14 cellular contexts compared by ENCODE assay signal in the genomic region with DNA sequence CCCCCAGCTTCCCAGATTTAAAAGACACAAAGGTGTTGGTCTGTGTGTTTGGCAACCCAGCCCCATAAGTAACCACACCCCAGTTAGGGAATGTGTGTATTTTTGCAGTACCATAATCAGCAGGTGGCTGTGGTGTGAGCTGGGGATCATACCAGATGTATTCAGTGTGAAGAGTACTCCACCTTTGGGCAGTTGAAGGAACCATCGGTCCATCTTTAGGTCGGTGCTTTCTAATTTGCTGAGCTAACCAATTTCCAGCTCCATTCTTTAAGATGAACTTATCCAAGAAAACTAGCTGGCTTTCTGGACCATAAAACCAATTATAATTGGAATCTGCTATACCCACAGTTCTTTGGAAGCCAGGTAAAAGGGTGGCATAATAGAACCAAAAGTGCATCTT. TPM values are rescaled to one million over a fixed set of nuclear protein-coding genes. Genes with fewer than 3 reads are reported as not detected.
DNase-seq lines count a peak whose midpoint lies in the region; ATAC-seq and TF ChIP-seq lines count a peak whose summit lies in the region.
"Had no signal": no experiment of that assay in that cellular context is flagged by ENCODE, and none has a peak within 500 bp of the region (broad histone marks: within the 10 kb centered on the region; RNA-seq: fewer than 3 reads in every experiment).

No MANE protein-coding gene starts in this region.

- POLR2A ChIA-PET in WTC11 (lab: Charles Lee), result no interaction called here

- H4K91ac ChIP-seq in H9 (ENCODE audit: insufficient read length, low read depth, low read length), result no peak overlapping the region

- no peak overlapping the region for H3K4ac ChIP-seq in H9 (ENCODE audit: low read depth, low read length)

- TF ChIP-seq CTCF in AG09309 (IDR thresholded peaks at IDR 0.05; ENCODE audit: control insufficient read depth, insufficient read depth, low read depth, low read length, missing control alignments) (peak; percentile 18), H9 (conservative IDR thresholded peaks at IDR 0.05) (peak; percentile 43; the same call in 2 of the 3 replicates), WTC11 (IDR thresholded peaks at IDR 0.05) (no peak), hepatocyte (IDR thresholded peaks at IDR 0.05; ENCODE audit: poor library complexity) (no peak)

- H3K9ac ChIP-seq in H9 (ENCODE audit: extremely low read depth, insufficient read length, low read length), result no peak overlapping the region

- H2BK5ac ChIP-seq in H9 (ENCODE audit: insufficient read length, low read length), result no peak overlapping the region

- no peak overlapping the region for H2BK15ac ChIP-seq in H9 (ENCODE audit: low read depth, low read length)

- H2BK120ac ChIP-seq in H9 (ENCODE audit: low read depth, low read length, poor library complexity, severe bottlenecking), result no peak overlapping the region

- H3K9me3 Mint-ChIP-seq in H9, result 0 out of 5 replicates have a peak, but pooled peaks cover 0 to 2% of the 10 kb centered on the region in 2 experiments
- no peaks in the 10 kb centered on the region for H3K9me3 Mint-ChIP-seq in WTC11
- H3K9me3 Mint-ChIP-seq: neural crest cell had no signal

- H3K27ac Mint-ChIP-seq in H9 (no peak overlapping the region), WTC11 (no peak overlapping the region)
- H3K27ac Mint-ChIP-seq: activated naive CD8-positive, alpha-beta T cell had no signal

- ATAC-seq in WTC11 (no peak), GM19452 (IDR thresholded peaks at IDR 0.05; ENCODE audit: unreplicated experiment) (no peak)

- H3K79me2 ChIP-seq in H9 (ENCODE audit: insufficient read depth, low read length), result peaks cover 18% of the 10 kb centered on the region; the same call in 1 of the 2 replicates
- peaks cover 24% of the 10 kb centered on the region for H3K79me2 ChIP-seq in hepatocyte

- H3K4me3 ChIP-seq in AG09309 (ENCODE audit: control insufficient read depth, low read depth, low read length) (no peak overlapping the region), hepatocyte (no peak overlapping the region)
- H3K4me3 ChIP-seq: SJCRH30 had no signal

- no peaks in the 10 kb centered on the region for H3K79me1 ChIP-seq in H9 (ENCODE audit: insufficient read depth, low read depth, low read length, poor library complexity, severe bottlenecking)

- no peak overlapping the region for H3K18ac ChIP-seq in H9 (ENCODE audit: insufficient read length, low read depth, low read length)

- DNase-seq in AG09309 (ENCODE audit: low read depth) (no peak), H9 (no peak), WTC11 (ENCODE audit: low spot score) (no peak), hepatocyte (ENCODE audit: low spot score) (peak; percentile 7), NCI-H1694 treated with DMSO at 0.1 percent for 48 hours (lab: John Stamatoyannopoulos, UW) (no peak), ureter (ENCODE audit: low spot score) (no peak)
- no peak for DNase-seq in activated CD8-positive, alpha-beta memory T cell treated with anti-CD3 and anti-CD28 coated beads, Interleukin-2, amount 50 U/mL, for 48 hours
- DNase-seq: activated CD4-positive, alpha-beta T cell treated with anti-CD3 and anti-CD28 coated beads, Interleukin-2, amount 50 U/mL, for 48 hours; NCI-H2107; SJCRH30; stimulated activated naive CD4-positive, alpha-beta T cell had no signal

- peak overlapping the region; percentile 15 for H3K4me2 ChIP-seq in H9 (ENCODE audit: insufficient read depth, insufficient read length, low read length)
- H3K4me2 ChIP-seq in hepatocyte, result peak overlapping the region; percentile 83

- no peak overlapping the region for H3K23ac ChIP-seq in H9 (ENCODE audit: insufficient read length, low read depth, low read length)

- H3K4me1 ChIP-seq in H9 (ENCODE audit: insufficient read depth, low read length) (peaks cover 4% of the 10 kb centered on the region; the same call in 1 of the 2 replicates), hepatocyte (ENCODE audit: insufficient read depth) (peaks cover 13% of the 10 kb centered on the region)

- no peaks in the 10 kb centered on the region for H3K36me3 ChIP-seq in hepatocyte (replicated peaks; ENCODE audit: insufficient read depth, low read depth)

- no CpG with 5 or more reads among the region's 2 CpGs for WGBS in H9 (ENCODE audit: extremely low coverage, insufficient read length, low lambda C conversion rate)
- WGBS in hepatocyte (ENCODE audit: low lambda C conversion rate, missing lambda C conversion rate), result 98% methylated on average over 2 of the region's 2 CpGs

- H3K4me3 Mint-ChIP-seq in H9, result no peak overlapping the region
- peak overlapping the region; percentile 94 for H3K4me3 Mint-ChIP-seq in WTC11
- H3K4me3 Mint-ChIP-seq: activated naive CD8-positive, alpha-beta T cell had no signal

- H3K27ac ChIP-seq in H9 (ENCODE audit: insufficient read length, low read depth, low read length), result no peak overlapping the region
- H3K27ac ChIP-seq in hepatocyte, result no peak overlapping the region
- H3K27ac ChIP-seq: SJCRH30 had no signal

- H3K9me3 ChIP-seq in H9 (ENCODE audit: control insufficient read depth, low read depth, low read length) (no peaks in the 10 kb centered on the region), hepatocyte (ENCODE audit: low read depth) (no peaks in the 10 kb centered on the region)
- H3K9me3 ChIP-seq: SJCRH30 had no signal

- no peak overlapping the region for H3K56ac ChIP-seq in H9 (ENCODE audit: insufficient read length, low read depth, low read length)

- no peak overlapping the region for H2BK20ac ChIP-seq in H9 (ENCODE audit: low read depth, low read length, poor library complexity, severe bottlenecking)

- H3K9me2 ChIP-seq in hepatocyte (replicated peaks; ENCODE audit: insufficient read depth), result no peaks in the 10 kb centered on the region

- CTCF ChIA-PET in WTC11 (lab: Charles Lee), result interaction anchor here (0.6 to 1.2 kb wide), 4 partner anchors 20 to 298 kb away, joined by 3 to 4 read pairs (median 4); no protein-coding TSS in a partner anchor

- no peak overlapping the region for H3T11ph ChIP-seq in H9 (ENCODE audit: low read length)

- no peaks in the 10 kb centered on the region for H4K20me1 ChIP-seq in H9 (ENCODE audit: control insufficient read depth, insufficient read depth, insufficient read length)
- no peaks in the 10 kb centered on the region for H4K20me1 ChIP-seq in hepatocyte (ENCODE audit: insufficient read depth, poor library complexity, severe bottlenecking)

- no peak overlapping the region for H2BK12ac ChIP-seq in H9 (ENCODE audit: insufficient read length, low read depth, low read length)

- H3K27me3 ChIP-seq in H9 (ENCODE audit: insufficient read depth, low read length), result no peaks in the 10 kb centered on the region
- no peaks in the 10 kb centered on the region for H3K27me3 ChIP-seq in hepatocyte
- H3K27me3 ChIP-seq: SJCRH30 had no signal

- no peak overlapping the region for H3K14ac ChIP-seq in H9 (ENCODE audit: insufficient read depth, low read length)

- H3K36me3 Mint-ChIP-seq in H9 (ENCODE audit: insufficient read depth in 1 of 3, low read depth in 3 of 3) (peaks cover 9 to 28% (median 12%) of the 10 kb centered on the region in 3 experiments), WTC11 (peaks cover 63% of the 10 kb centered on the region)
- H3K36me3 Mint-ChIP-seq: activated naive CD8-positive, alpha-beta T cell had no signal

- peaks cover 4% of the 10 kb centered on the region for H3K23me2 ChIP-seq in H9 (ENCODE audit: insufficient read length, low read depth, low read length, poor library complexity, severe bottlenecking)

- peaks cover 27 to 30% of the 10 kb centered on the region in 2 experiments for H3K4me1 Mint-ChIP-seq in H9
- H3K4me1 Mint-ChIP-seq in WTC11, result peaks cover 66% of the 10 kb centered on the region

- no peak overlapping the region for H2AK5ac ChIP-seq in H9 (ENCODE audit: insufficient read length, low read length)

- H3K27me3 Mint-ChIP-seq in H9 (ENCODE audit: low read depth) (no peaks in the 10 kb centered on the region; the same call in 1 of the 2 replicates), WTC11 (ENCODE audit: low read depth) (no peaks in the 10 kb centered on the region)
- H3K27me3 Mint-ChIP-seq: activated naive CD8-positive, alpha-beta T cell had no signal

- H4K8ac ChIP-seq in H9 (replicated peaks; ENCODE audit: insufficient read length, low read depth, low read length), result no peak overlapping the region

- H2AFZ ChIP-seq in H9 (ENCODE audit: low read length) (no peak overlapping the region), hepatocyte (no peak overlapping the region)

- no peak overlapping the region for H4K5ac ChIP-seq in H9 (ENCODE audit: insufficient read length, low read depth, low read length)

TF ChIP-seq in WTC11, 78 proteins besides CTCF, POLR2A, EP300 and RAD21:
- TF ChIP-seq, protein P1, sequence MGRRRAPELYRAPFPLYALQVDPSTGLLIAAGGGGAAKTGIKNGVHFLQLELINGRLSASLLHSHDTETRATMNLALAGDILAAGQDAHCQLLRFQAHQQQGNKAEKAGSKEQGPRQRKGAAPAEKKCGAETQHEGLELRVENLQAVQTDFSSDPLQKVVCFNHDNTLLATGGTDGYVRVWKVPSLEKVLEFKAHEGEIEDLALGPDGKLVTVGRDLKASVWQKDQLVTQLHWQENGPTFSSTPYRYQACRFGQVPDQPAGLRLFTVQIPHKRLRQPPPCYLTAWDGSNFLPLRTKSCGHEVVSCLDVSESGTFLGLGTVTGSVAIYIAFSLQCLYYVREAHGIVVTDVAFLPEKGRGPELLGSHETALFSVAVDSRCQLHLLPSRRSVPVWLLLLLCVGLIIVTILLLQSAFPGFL (CRISPR knock-in tag; IDR thresholded peaks at IDR 0.05; ENCODE audit: borderline replicate concordance), result no peak
- TF ChIP-seq, protein P2, sequence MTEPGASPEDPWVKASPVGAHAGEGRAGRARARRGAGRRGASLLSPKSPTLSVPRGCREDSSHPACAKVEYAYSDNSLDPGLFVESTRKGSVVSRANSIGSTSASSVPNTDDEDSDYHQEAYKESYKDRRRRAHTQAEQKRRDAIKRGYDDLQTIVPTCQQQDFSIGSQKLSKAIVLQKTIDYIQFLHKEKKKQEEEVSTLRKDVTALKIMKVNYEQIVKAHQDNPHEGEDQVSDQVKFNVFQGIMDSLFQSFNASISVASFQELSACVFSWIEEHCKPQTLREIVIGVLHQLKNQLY (CRISPR knock-in tag; IDR thresholded peaks at IDR 0.05), result no peak
- TF ChIP-seq, protein P3, sequence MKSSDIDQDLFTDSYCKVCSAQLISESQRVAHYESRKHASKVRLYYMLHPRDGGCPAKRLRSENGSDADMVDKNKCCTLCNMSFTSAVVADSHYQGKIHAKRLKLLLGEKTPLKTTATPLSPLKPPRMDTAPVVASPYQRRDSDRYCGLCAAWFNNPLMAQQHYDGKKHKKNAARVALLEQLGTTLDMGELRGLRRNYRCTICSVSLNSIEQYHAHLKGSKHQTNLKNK (CRISPR knock-in tag; IDR thresholded peaks at IDR 0.05), result no peak
- TF ChIP-seq TEAD1 (CRISPR knock-in tag; IDR thresholded peaks at IDR 0.05) (no peak), SOX15 (CRISPR knock-in tag; IDR thresholded peaks at IDR 0.05) (no peak), NFATC4 (CRISPR knock-in tag; IDR thresholded peaks at IDR 0.05) (no peak), NR2C2 (CRISPR knock-in tag; IDR thresholded peaks at IDR 0.05) (no peak), ELF4 (CRISPR knock-in tag; IDR thresholded peaks at IDR 0.05; ENCODE audit: low read depth) (no peak)

RNA-seq across cellular contexts. Expression of a gene that starts 3.2 kb away (rescaled TPM):
- total RNA-seq in H9 (2021), result 5.3 and 6.0 TPM in 2 replicates
- total RNA-seq in WTC11 (2021), result 29.3 to 33.4 TPM (median 30.1 TPM) in 3 replicates
- total RNA-seq in hepatocyte, result 15.7 and 18.9 TPM in 2 replicates
- 3.3 and 4.0 TPM in 2 replicates for polyA plus RNA-seq in hepatocyte
- 6.3 TPM for total RNA-seq in ureter

Comparison
In these comparisons a context has a peak if more than half of its experiments do, and no peak if none do; other contexts are left out.
1. CTCF ChIP-seq: peak in AG09309 (single experiment) and H9 (single experiment); none in WTC11 (single experiment) and hepatocyte (single experiment).